4 cellular contexts compared by ENCODE assay signal in genomic region chr7:150603600-150603999, GRCh38. TPM values are rescaled to one million over a fixed set of nuclear protein-coding genes. Genes with fewer than 3 reads are reported as not detected.
"Had no signal": no experiment of that assay in that cellular context is flagged by ENCODE, and none has a peak within 500 bp of the region (broad histone marks: within the 10 kb centered on the region; RNA-seq: fewer than 3 reads in every experiment).

No MANE protein-coding gene starts in this region.

RNA-seq across cellular contexts. Expression of gene GIMAP6, which starts 28.6 kb away (rescaled TPM):
- total RNA-seq: mammary epithelial cell, SJSA1 had no signal
- polyA plus RNA-seq: cardiac muscle cell, mammary epithelial cell, neural cell had no signal

RNA-seq across cellular contexts. Expression of gene GIMAP4, which starts 36.4 kb away (rescaled TPM):
- total RNA-seq: mammary epithelial cell, SJSA1 had no signal
- polyA plus RNA-seq: cardiac muscle cell, mammary epithelial cell, neural cell had no signal
